In genomic region chr2:86226780-86227520, GRCh38 we compare ENCODE assay signal across 1 cellular context.
TF ChIP-seq lines count a peak whose summit lies in the region.

No MANE protein-coding gene starts in this region.

TF ChIP-seq in HepG2, 621 proteins besides CTCF, POLR2A, EP300 and RAD21 (continued from another document):
- no peak for TF ChIP-seq HIC2 (CRISPR knock-in tag; IDR thresholded peaks at IDR 0.05; ENCODE audit: low read depth)
- no peak for TF ChIP-seq ZNF138 (CRISPR knock-in tag; IDR thresholded peaks at IDR 0.05; ENCODE audit: low read depth)
TF ChIP-seq in HepG2: peak in this region for 1.
